In the genomic region with DNA sequence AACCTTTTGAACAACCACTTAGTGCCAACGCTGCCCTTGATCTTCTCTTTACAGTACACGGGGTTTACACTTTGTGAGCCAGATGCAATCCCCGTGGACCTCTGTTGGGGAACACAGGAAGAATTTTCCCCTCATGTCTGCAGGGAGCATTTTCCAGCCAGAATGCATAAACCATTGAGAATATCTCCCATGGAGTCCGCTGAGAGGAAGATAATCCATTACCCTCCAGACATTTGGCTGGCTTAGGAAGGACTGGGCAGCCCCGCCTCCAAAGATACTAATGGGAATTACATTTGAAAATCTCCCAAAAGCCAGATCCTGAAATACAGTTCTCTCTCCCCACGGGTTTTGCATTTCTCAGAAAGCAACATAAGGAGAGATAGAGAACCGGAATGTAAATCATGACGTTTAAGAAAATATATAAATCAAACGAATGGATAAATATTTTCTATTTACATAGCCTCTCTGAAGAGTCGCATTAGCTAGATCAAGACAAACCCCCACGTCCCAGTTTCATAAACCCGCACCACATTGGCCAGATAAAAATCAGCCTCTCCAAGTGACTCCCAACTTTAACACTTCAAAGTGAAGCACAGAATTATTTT, we compare ENCODE assay signal across 11 cellular contexts. TPM values are rescaled to one million over a fixed set of nuclear protein-coding genes. Genes with fewer than 3 reads are reported as not detected.
DNase-seq lines count a peak whose midpoint lies in the region; ATAC-seq and TF ChIP-seq lines count a peak whose summit lies in the region.
"Had no signal": no experiment of that assay in that cellular context is flagged by ENCODE, and none has a peak within 500 bp of the region (broad histone marks: within the 10 kb centered on the region; RNA-seq: fewer than 3 reads in every experiment).

No MANE protein-coding gene starts in this region.

- H3K4me3 ChIP-seq in left ventricle myocardium inferior (peak overlapping the region; percentile 43), right atrium auricular region (peak overlapping the region in 1 of 2 donors; percentile 21), breast epithelium (peak overlapping the region; percentile 25 to 58 (median 31)), mesenchymal stem cell (ENCODE audit: insufficient read depth in 1 of 2, low read depth in 1 of 2, low read length in 2 of 2) (peak overlapping the region in 1 of 2 experiments; percentile 75), aorta (ENCODE audit: low read length in 2 of 2) (no peak overlapping the region)
- H3K4me3 ChIP-seq: BLaER1 had no signal

- no peak overlapping the region for H2BK5ac ChIP-seq in mesenchymal stem cell (ENCODE audit: low read depth, low read length, poor library complexity, severe bottlenecking)

- H3K14ac ChIP-seq in mesenchymal stem cell (ENCODE audit: low read length in 2 of 2), result no peak overlapping the region

- no peaks in the 10 kb centered on the region for H3K79me1 ChIP-seq in mesenchymal stem cell (replicated peaks; ENCODE audit: low read length, poor library complexity, severe bottlenecking)

- H4K8ac ChIP-seq in mesenchymal stem cell (ENCODE audit: low read length), result no peak overlapping the region

- H3K27ac ChIP-seq in left ventricle myocardium inferior (replicated peaks), result no peak overlapping the region
- H3K27ac ChIP-seq in right atrium auricular region, result no peak overlapping the region
- no peak overlapping the region for H3K27ac ChIP-seq in breast epithelium
- H3K27ac ChIP-seq in mesenchymal stem cell (ENCODE audit: low read length, poor library complexity, severe bottlenecking), result peak overlapping the region; percentile 88
- no peak overlapping the region for H3K27ac ChIP-seq in aorta (ENCODE audit: low read depth in 1 of 2, low read length in 2 of 2)
- H3K27ac ChIP-seq: BLaER1 had no signal

- H2BK120ac ChIP-seq in mesenchymal stem cell (ENCODE audit: low read depth, low read length), result no peak overlapping the region

- H3K9me3 ChIP-seq in left ventricle myocardium inferior (replicated peaks), result no peaks in the 10 kb centered on the region
- no peaks in the 10 kb centered on the region for H3K9me3 ChIP-seq in right atrium auricular region
- no peaks in the 10 kb centered on the region for H3K9me3 ChIP-seq in breast epithelium
- H3K9me3 ChIP-seq in mesenchymal stem cell (ENCODE audit: control insufficient read depth, low read length), result no peaks in the 10 kb centered on the region
- no peaks in the 10 kb centered on the region for H3K9me3 ChIP-seq in aorta (ENCODE audit: control insufficient read depth, low read length)
- H3K9me3 ChIP-seq: BLaER1 had no signal

- no peaks in the 10 kb centered on the region for H3K27me3 Mint-ChIP-seq in activated naive CD4-positive, alpha-beta T cell treated with anti-CD3 and anti-CD28 coated beads, Interleukin-2, amount 10 ng/mL, durations not matched to agents 7 days and 5 days

- no peak overlapping the region for H2BK15ac ChIP-seq in mesenchymal stem cell (ENCODE audit: low read depth, poor library complexity, severe bottlenecking)

- TF ChIP-seq POLR2A in breast epithelium (IDR thresholded peaks at IDR 0.05), result no peak

- H3K18ac ChIP-seq in mesenchymal stem cell (ENCODE audit: low read depth in 1 of 2, low read length in 2 of 2), result no peak overlapping the region

- H3K27me3 ChIP-seq in left ventricle myocardium inferior (ENCODE audit: low read depth), result no peaks in the 10 kb centered on the region
- H3K27me3 ChIP-seq in right atrium auricular region, result no peaks in the 10 kb centered on the region
- no peaks in the 10 kb centered on the region for H3K27me3 ChIP-seq in breast epithelium
- H3K27me3 ChIP-seq in mesenchymal stem cell (ENCODE audit: control insufficient read depth in 1 of 2, insufficient read depth in 1 of 2, low read length in 2 of 2), result no peaks in the 10 kb centered on the region
- peaks cover 0 to 2% of the 10 kb centered on the region in 2 donors for H3K27me3 ChIP-seq in aorta (ENCODE audit: control insufficient read depth in 1 of 2, insufficient read depth in 2 of 2, low read length in 1 of 2)
- H3K27me3 ChIP-seq: BLaER1 had no signal

- WGBS in mesenchymal stem cell, result 86% methylated on average over 11 of the region's 12 CpGs
- 15 to 21% methylated on average over 12 of the region's 12 CpGs for WGBS in aorta, 2 donors

- DNase-seq in left ventricle myocardium inferior (no peak), right atrium auricular region (ENCODE audit: low spot score) (no peak), breast epithelium (ENCODE audit: low spot score in 2 of 2) (no peak), mesenchymal stem cell (no peak), aorta (no peak), SIG-M5 treated with dmso at 0.1 percent for 504 hours (lab: John Stamatoyannopoulos, UW; ENCODE audit: unreplicated experiment) (no peak)
- no peak for DNase-seq in activated naive CD4-positive, alpha-beta T cell treated with anti-CD3 and anti-CD28 coated beads, Interleukin-2, amount 10 ng/mL, durations not matched to agents 7 days and 5 days
- DNase-seq: NCI-H2029 treated with DMSO at 0.1 percent for 48 hours had no signal

- TF ChIP-seq CTCF in left ventricle myocardium inferior (IDR thresholded peaks at IDR 0.05; ENCODE audit: borderline replicate concordance) (no peak), right atrium auricular region (IDR thresholded peaks at IDR 0.05) (no peak), breast epithelium (IDR thresholded peaks at IDR 0.05) (no peak)

- CTCF ChIA-PET in activated naive CD4-positive, alpha-beta T cell treated with anti-CD3 and anti-CD28 coated beads, Interleukin-2, amount 10 ng/mL, durations not matched to agents 7 days and 5 days (lab: Charles Lee), result interaction anchor here (3.2 kb wide), 1 partner anchor 18 kb away, joined by 11 read pairs; no protein-coding TSS in a partner anchor

- H4K91ac ChIP-seq in mesenchymal stem cell (ENCODE audit: low read length), result no peak overlapping the region

- no peaks in the 10 kb centered on the region for H3K36me3 Mint-ChIP-seq in activated naive CD4-positive, alpha-beta T cell treated with anti-CD3 and anti-CD28 coated beads, Interleukin-2, amount 10 ng/mL, durations not matched to agents 7 days and 5 days

- ATAC-seq in aorta (ENCODE audit: low FRiP score) (peak; percentile 68), GM19467 (IDR thresholded peaks at IDR 0.05; ENCODE audit: unreplicated experiment) (no peak)

- no peak overlapping the region for H3K23ac ChIP-seq in mesenchymal stem cell (ENCODE audit: low read length in 2 of 2)

- no peaks in the 10 kb centered on the region for H3K36me3 ChIP-seq in left ventricle myocardium inferior
- H3K36me3 ChIP-seq in right atrium auricular region, result no peaks in the 10 kb centered on the region
- H3K36me3 ChIP-seq in breast epithelium, result no peaks in the 10 kb centered on the region
- H3K36me3 ChIP-seq in mesenchymal stem cell (ENCODE audit: control insufficient read depth in 1 of 2, insufficient read depth in 2 of 2, low read depth in 1 of 2, low read length in 2 of 2), result no peaks in the 10 kb centered on the region
- H3K36me3 ChIP-seq in aorta (ENCODE audit: control insufficient read depth in 1 of 2, insufficient read depth in 2 of 2, low read length in 1 of 2), result no peaks in the 10 kb centered on the region
- H3K36me3 ChIP-seq: BLaER1 had no signal

- H2AK5ac ChIP-seq in mesenchymal stem cell (ENCODE audit: low read length, severe bottlenecking), result no peak overlapping the region

- intact Hi-C loops in left ventricle myocardium inferior (cut with micrococcal nuclease) (no loop called here), breast epithelium (cut with DNase I; ENCODE audit: low total_unique reads) (no loop called here), aorta (cut with DNase I) (no loop called here)

- H3K4me2 ChIP-seq in mesenchymal stem cell (ENCODE audit: low read length, poor library complexity, severe bottlenecking), result peak overlapping the region; percentile 38
- H3K4me2 ChIP-seq: BLaER1 had no signal

- no peak overlapping the region for H2BK12ac ChIP-seq in mesenchymal stem cell (ENCODE audit: low read length in 2 of 2)

- no peak overlapping the region for H3K4ac ChIP-seq in mesenchymal stem cell (ENCODE audit: low read depth in 1 of 2, low read length in 2 of 2)

- H3K9me3 Mint-ChIP-seq in activated naive CD4-positive, alpha-beta T cell treated with anti-CD3 and anti-CD28 coated beads, Interleukin-2, amount 10 ng/mL, durations not matched to agents 7 days and 5 days, result no peaks in the 10 kb centered on the region
- H3K9me3 Mint-ChIP-seq: T-helper 1 cell treated with Interleukin-12 subunit alpha and Interleukin-12 subunit beta and Interleukin-4 antibody, amounts not matched to agents 30 μg/mL and 1 μg/mL, for 36 hours had no signal

- H3K4me1 Mint-ChIP-seq in activated naive CD4-positive, alpha-beta T cell treated with anti-CD3 and anti-CD28 coated beads, Interleukin-2, amount 10 ng/mL, durations not matched to agents 7 days and 5 days, result no peaks in the 10 kb centered on the region

- H3K4me3 Mint-ChIP-seq in activated naive CD4-positive, alpha-beta T cell treated with anti-CD3 and anti-CD28 coated beads, Interleukin-2, amount 10 ng/mL, durations not matched to agents 7 days and 5 days, result no peak overlapping the region
- H3K4me3 Mint-ChIP-seq: T-helper 1 cell treated with Interleukin-12 subunit alpha and Interleukin-12 subunit beta and Interleukin-4 antibody, amounts not matched to agents 30 μg/mL and 1 μg/mL, for 36 hours had no signal

- H3K27ac Mint-ChIP-seq in activated naive CD4-positive, alpha-beta T cell treated with anti-CD3 and anti-CD28 coated beads, Interleukin-2, amount 10 ng/mL, durations not matched to agents 7 days and 5 days, result no peak overlapping the region
- H3K27ac Mint-ChIP-seq: T-helper 1 cell treated with Interleukin-12 subunit alpha and Interleukin-12 subunit beta and Interleukin-4 antibody, amounts not matched to agents 30 μg/mL and 1 μg/mL, for 36 hours had no signal

- H3K4me1 ChIP-seq in left ventricle myocardium inferior (no peaks in the 10 kb centered on the region), right atrium auricular region (no peaks in the 10 kb centered on the region), breast epithelium (no peaks in the 10 kb centered on the region), mesenchymal stem cell (ENCODE audit: control insufficient read depth, insufficient read depth, low read depth, low read length) (peaks cover 2% of the 10 kb centered on the region), aorta (ENCODE audit: control insufficient read depth in 1 of 2, insufficient read depth in 2 of 2, low read length in 2 of 2) (no peaks in the 10 kb centered on the region)
- H3K4me1 ChIP-seq: BLaER1 had no signal

- no peak overlapping the region for H2AFZ ChIP-seq in mesenchymal stem cell (ENCODE audit: low read depth, low read length)

- H3K9ac ChIP-seq in mesenchymal stem cell (ENCODE audit: low read length), result peak overlapping the region; percentile 85
- H3K9ac ChIP-seq: BLaER1 had no signal

RNA-seq across cellular contexts. Expression of a gene that starts 53.5 kb away (rescaled TPM):
- total RNA-seq in left ventricle myocardium inferior (1.9 TPM), right atrium auricular region (1 to 10 TPM in 1 of 2 donors, under 1 TPM in 1; 0.83 to 4.4 TPM), breast epithelium (1 to 10 TPM in 2 of 3 donors, under 1 TPM in 1; 0.48 to 8.3 (median 8.2) TPM), aorta (1 to 10 TPM; 1.0 to 7.0 TPM)
- 6.3 TPM for polyA plus RNA-seq in mesenchymal stem cell (2013, experiment 1 of 2)
- 6.2 TPM for polyA plus RNA-seq in mesenchymal stem cell (2013, experiment 2 of 2)
- under 1 TPM; 0.13 to 0.54 TPM for polyA plus RNA-seq in aorta

Comparison
In these comparisons a context has a peak if more than half of its experiments do, and no peak if none do; other contexts are left out.
1. H3K4me3 ChIP-seq: peak in left ventricle myocardium inferior (single experiment) and breast epithelium (3 of 3); none in aorta (0 of 2).